15 cellular contexts compared by ENCODE assay signal in the genomic region with DNA sequence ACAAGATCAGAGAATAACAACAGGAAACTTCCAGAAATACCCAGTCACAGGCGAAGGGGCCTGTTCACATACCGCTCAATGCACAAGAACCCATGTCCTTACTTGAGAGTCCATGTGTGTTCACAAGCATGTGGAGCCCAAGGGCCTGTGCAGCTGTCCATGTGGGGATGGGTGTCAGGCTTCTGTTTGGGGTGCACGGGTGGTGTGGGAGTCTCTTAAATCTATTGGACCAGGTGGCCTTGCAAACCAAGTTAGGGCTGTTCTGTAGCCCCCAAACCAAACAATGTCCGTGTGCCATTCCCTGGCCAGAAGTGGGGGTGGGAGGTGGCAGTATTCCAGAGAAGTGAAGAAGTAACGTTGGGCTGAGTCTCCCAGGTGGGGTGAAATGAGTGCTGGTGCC.
DNase-seq lines count a peak whose midpoint lies in the region; ATAC-seq lines count a peak whose summit lies in the region.
"Had no signal": no experiment of that assay in that cellular context is flagged by ENCODE, and none has a peak within 500 bp of the region (broad histone marks: within the 10 kb centered on the region; RNA-seq: fewer than 3 reads in every experiment).

No MANE protein-coding gene starts in this region.

- peaks cover 7% of the 10 kb centered on the region for H3K4me1 Mint-ChIP-seq in T-helper 17 cell
- H3K4me1 Mint-ChIP-seq in stimulated activated memory B cell treated with anti-CD40 and anti-IgM and Interleukin-4, amounts not matched to agents 10 μg/mL and 1 μg/mL and 100 μg/mL, for 72 hours, result peaks cover 26% of the 10 kb centered on the region
- H3K4me1 Mint-ChIP-seq: H9 had no signal

- DNase-seq in AG20443 (ENCODE audit: low spot score) (peak; percentile 3), T-helper 17 cell (no peak), mesenteric fat pad (ENCODE audit: low spot score) (peak; percentile 51), right cardiac atrium (no peak)
- DNase-seq: 8988T; Caco-2; CD4-positive, alpha-beta T cell; H9 had no signal

- peak overlapping the region; percentile 11 for H3K27ac Mint-ChIP-seq in T-helper 17 cell
- peak overlapping the region; percentile 46 for H3K27ac Mint-ChIP-seq in stimulated activated memory B cell treated with anti-CD40 and anti-IgM and Interleukin-4, amounts not matched to agents 10 μg/mL and 1 μg/mL and 100 μg/mL, for 72 hours
- H3K27ac Mint-ChIP-seq: B cell; CD4-positive, alpha-beta T cell; IgD-negative memory B cell had no signal

- no peak overlapping the region for H3K4me3 Mint-ChIP-seq in T-helper 17 cell
- peak overlapping the region; percentile 6 for H3K4me3 Mint-ChIP-seq in stimulated activated memory B cell treated with anti-CD40 and anti-IgM and Interleukin-4, amounts not matched to agents 10 μg/mL and 1 μg/mL and 100 μg/mL, for 72 hours
- H3K4me3 Mint-ChIP-seq: B cell; CD4-positive, alpha-beta T cell; H9; IgD-negative memory B cell had no signal

- no peaks in the 10 kb centered on the region for H3K36me3 Mint-ChIP-seq in T-helper 17 cell (ENCODE audit: low read depth)
- H3K36me3 Mint-ChIP-seq in stimulated activated memory B cell treated with anti-CD40 and anti-IgM and Interleukin-4, amounts not matched to agents 10 μg/mL and 1 μg/mL and 100 μg/mL, for 72 hours, result peaks cover 31% of the 10 kb centered on the region
- H3K36me3 Mint-ChIP-seq: IgD-negative memory B cell had no signal

- no peak overlapping the region for H3K4me3 ChIP-seq in right cardiac atrium (ENCODE audit: low read length)

- H3K9me3 ChIP-seq in T-helper 17 cell (ENCODE audit: control insufficient read depth, low read length, poor library complexity, severe bottlenecking) (no peaks in the 10 kb centered on the region), right cardiac atrium (ENCODE audit: control insufficient read depth, low read length) (no peaks in the 10 kb centered on the region)
- H3K9me3 ChIP-seq: Caco-2 had no signal

- WGBS in right cardiac atrium, result 82% methylated on average over 5 of the region's 5 CpGs

- no peaks in the 10 kb centered on the region for H3K27me3 ChIP-seq in right cardiac atrium (ENCODE audit: control insufficient read depth, insufficient read depth)

- H3K4me1 ChIP-seq in right cardiac atrium (ENCODE audit: control insufficient read depth, insufficient read depth, low read length), result no peaks in the 10 kb centered on the region
- H3K4me1 ChIP-seq: Caco-2 had no signal

- no peaks in the 10 kb centered on the region for H3K27me3 Mint-ChIP-seq in T-helper 17 cell
- H3K27me3 Mint-ChIP-seq in stimulated activated memory B cell treated with anti-CD40 and anti-IgM and Interleukin-4, amounts not matched to agents 10 μg/mL and 1 μg/mL and 100 μg/mL, for 72 hours, result no peaks in the 10 kb centered on the region
- H3K27me3 Mint-ChIP-seq: B cell; CD4-positive, alpha-beta T cell; IgD-negative memory B cell had no signal

- intact Hi-C loops in right cardiac atrium (cut with DNase I), result no loop called here

- peaks cover 4% of the 10 kb centered on the region for H3K9me3 Mint-ChIP-seq in stimulated activated memory B cell treated with anti-CD40 and anti-IgM and Interleukin-4, amounts not matched to agents 10 μg/mL and 1 μg/mL and 100 μg/mL, for 72 hours
- H3K9me3 Mint-ChIP-seq: CD4-positive, alpha-beta T cell; H9 had no signal

- ATAC-seq in T-helper 17 cell, result no peak
- peak; percentile 14 for ATAC-seq in stimulated activated memory B cell treated with anti-CD40 and anti-IgM and Interleukin-4, amounts not matched to agents 10 μg/mL and 1 μg/mL and 100 μg/mL, for 72 hours
- no peak for ATAC-seq in GM21825 (IDR thresholded peaks at IDR 0.05; ENCODE audit: unreplicated experiment)
- no peak for ATAC-seq in right cardiac atrium
- no peak for ATAC-seq in esophagus mucosa
- ATAC-seq: HepG2 had no signal

- no peak overlapping the region for H3K27ac ChIP-seq in right cardiac atrium (ENCODE audit: low read length)
- H3K27ac ChIP-seq: C4-2B had no signal

Comparison
In these comparisons a context has a peak if more than half of its experiments do, and no peak if none do; other contexts are left out.
1. DNase-seq: peak in AG20443 (single experiment) and mesenteric fat pad (single experiment); none in T-helper 17 cell (0 of 3) and right cardiac atrium (0 of 3).